In genomic region chr10:12841826-12842225, GRCh38 we compare ENCODE assay signal across 15 cellular contexts.
DNase-seq lines count a peak whose midpoint lies in the region; ATAC-seq and TF ChIP-seq lines count a peak whose summit lies in the region.
"Had no signal": no experiment of that assay in that cellular context is flagged by ENCODE, and none has a peak within 500 bp of the region (broad histone marks: within the 10 kb centered on the region; RNA-seq: fewer than 3 reads in every experiment).

No MANE protein-coding gene starts in this region.

- intact Hi-C loops in Right ventricle myocardium superior (cut with DNase I) (no loop called here), left ventricle myocardium inferior (cut with micrococcal nuclease) (no loop called here), body of pancreas (cut with DNase I) (no loop called here), right lobe of liver (cut with DNase I) (no loop called here)

- no peaks in the 10 kb centered on the region for H3K36me3 Mint-ChIP-seq in neural progenitor cell
- H3K36me3 Mint-ChIP-seq: CD4-positive, CD25-positive, alpha-beta regulatory T cell had no signal

- H3K79me2 ChIP-seq in neural progenitor cell (ENCODE audit: low read depth) = no peaks in the 10 kb centered on the region

- H3F3A ChIP-seq in neural progenitor cell (ENCODE audit: low read depth) = no peaks in the 10 kb centered on the region

- WGBS in body of pancreas, 2 donors = 66 to 81% methylated on average over 13 of the region's 13 CpGs
- 8% methylated on average over 10 of the region's 13 CpGs for WGBS in right lobe of liver (ENCODE audit: insufficient coverage, low coverage, low lambda C conversion rate, missing lambda C conversion rate)

- peaks cover 34% of the 10 kb centered on the region for H3K4me1 ChIP-seq in left ventricle myocardium inferior
- H3K4me1 ChIP-seq in body of pancreas = peaks cover 8% of the 10 kb centered on the region
- H3K4me1 ChIP-seq in right lobe of liver = peaks cover 0 to 8% (median 2%) of the 10 kb centered on the region in 4 donors
- peaks cover 9% of the 10 kb centered on the region for H3K4me1 ChIP-seq in neural progenitor cell

- H3K9ac ChIP-seq in neural progenitor cell = no peak overlapping the region
- H3K9ac ChIP-seq: BLaER1 treated with 17β-estradiol and CSF1 and Interleukin-3, amounts not matched to agents 10 nM and 100 nM had no signal

- H3K4me3 ChIP-seq in left ventricle myocardium inferior (no peak overlapping the region), body of pancreas (no peak overlapping the region), right lobe of liver (no peak overlapping the region), neural progenitor cell (no peak overlapping the region)
- H3K4me3 ChIP-seq: BLaER1 treated with 17β-estradiol and CSF1 and Interleukin-3, amounts not matched to agents 10 nM and 100 nM had no signal

- H3K9me3 Mint-ChIP-seq in neural progenitor cell = no peaks in the 10 kb centered on the region

- H2AFZ ChIP-seq in neural progenitor cell (replicated peaks) = no peak overlapping the region

- H3K4me1 Mint-ChIP-seq in neural progenitor cell = peaks cover 34% of the 10 kb centered on the region
- H3K4me1 Mint-ChIP-seq: CD4-positive, CD25-positive, alpha-beta regulatory T cell had no signal

- peak overlapping the region; percentile 21 for H3K27ac Mint-ChIP-seq in neural progenitor cell
- H3K27ac Mint-ChIP-seq: CD4-positive, CD25-positive, alpha-beta regulatory T cell; HFFc6 had no signal

- no peak for TF ChIP-seq POLR2A in body of pancreas (IDR thresholded peaks at IDR 0.05)
- no peak for TF ChIP-seq POLR2A in right lobe of liver (IDR thresholded peaks at IDR 0.05)

- no peaks in the 10 kb centered on the region for H4K20me1 ChIP-seq in neural progenitor cell (ENCODE audit: low read depth)
- H4K20me1 ChIP-seq: BLaER1 treated with 17β-estradiol and CSF1 and Interleukin-3, amounts not matched to agents 10 nM and 100 nM had no signal

- H3K4me3 Mint-ChIP-seq in neural progenitor cell = no peak overlapping the region
- H3K4me3 Mint-ChIP-seq: CD4-positive, CD25-positive, alpha-beta regulatory T cell; HFFc6 had no signal

- TF ChIP-seq CTCF in left ventricle myocardium inferior (IDR thresholded peaks at IDR 0.05; ENCODE audit: borderline replicate concordance) = no peak
- TF ChIP-seq CTCF in body of pancreas (IDR thresholded peaks at IDR 0.05) = no peak
- no peak for TF ChIP-seq CTCF in right lobe of liver (IDR thresholded peaks at IDR 0.05)
- no peak for TF ChIP-seq CTCF in neural progenitor cell (IDR thresholded peaks at IDR 0.05)

- H3K27me3 Mint-ChIP-seq in neural progenitor cell (ENCODE audit: insufficient read depth, low read depth) = peaks cover 2% of the 10 kb centered on the region

- H3K27ac ChIP-seq in left ventricle myocardium inferior (replicated peaks) (no peak overlapping the region), body of pancreas (no peak overlapping the region), right lobe of liver (no peak overlapping the region), neural progenitor cell (no peak overlapping the region)
- H3K27ac ChIP-seq: BLaER1 treated with 17β-estradiol and CSF1 and Interleukin-3, amounts not matched to agents 10 nM and 100 nM had no signal

- ATAC-seq in Right ventricle myocardium superior (ENCODE audit: poor library complexity) (no peak), body of pancreas (peak; percentile 19), right lobe of liver (peak; percentile 54 to 90 (median 78)), HG03280 (IDR thresholded peaks at IDR 0.05; ENCODE audit: unreplicated experiment) (no peak)

- H3K27me3 ChIP-seq in left ventricle myocardium inferior (ENCODE audit: low read depth) = peaks cover 26% of the 10 kb centered on the region
- H3K27me3 ChIP-seq in body of pancreas = no peaks in the 10 kb centered on the region
- H3K27me3 ChIP-seq in right lobe of liver = no peaks in the 10 kb centered on the region
- no peaks in the 10 kb centered on the region for H3K27me3 ChIP-seq in neural progenitor cell
- H3K27me3 ChIP-seq: BLaER1 treated with 17β-estradiol and CSF1 and Interleukin-3, amounts not matched to agents 10 nM and 100 nM had no signal

- H3K9me3 ChIP-seq in left ventricle myocardium inferior (replicated peaks) = no peaks in the 10 kb centered on the region
- H3K9me3 ChIP-seq in body of pancreas = no peaks in the 10 kb centered on the region
- H3K9me3 ChIP-seq in right lobe of liver = no peaks in the 10 kb centered on the region
- no peaks in the 10 kb centered on the region for H3K9me3 ChIP-seq in neural progenitor cell (ENCODE audit: low read depth)
- H3K9me3 ChIP-seq: BLaER1 treated with 17β-estradiol and CSF1 and Interleukin-3, amounts not matched to agents 10 nM and 100 nM had no signal

- no peak overlapping the region for H3K4me2 ChIP-seq in neural progenitor cell
- H3K4me2 ChIP-seq: BLaER1 treated with 17β-estradiol and CSF1 and Interleukin-3, amounts not matched to agents 10 nM and 100 nM had no signal

- peak; percentile 53 for DNase-seq in Right ventricle myocardium superior
- DNase-seq in left ventricle myocardium inferior = no peak
- DNase-seq in body of pancreas = no peak
- DNase-seq in right lobe of liver = peak; percentile 63 to 88 (median 86)
- DNase-seq in neural progenitor cell (ENCODE audit: low spot score) = no peak
- no peak for DNase-seq in NCI-H1694 treated with DMSO at 0.1 percent for 48 hours (lab: John Stamatoyannopoulos, UW)
- DNase-seq in activated CD4-positive, alpha-beta T cell treated with anti-CD3 and anti-CD28 coated beads for 1 hour = no peak
- DNase-seq: ACHN; CD4-positive, CD25-positive, alpha-beta regulatory T cell; DMS53; GF-D8; HCEC 1CT; HFFc6 had no signal

- H3K36me3 ChIP-seq in left ventricle myocardium inferior (no peaks in the 10 kb centered on the region), body of pancreas (replicated peaks in 1 of 2; ENCODE audit: insufficient read depth in 1 of 2, low read depth in 2 of 2) (no peaks in the 10 kb centered on the region), right lobe of liver (no peaks in the 10 kb centered on the region), neural progenitor cell (no peaks in the 10 kb centered on the region)
- H3K36me3 ChIP-seq: BLaER1 treated with 17β-estradiol and CSF1 and Interleukin-3, amounts not matched to agents 10 nM and 100 nM had no signal

Comparison
In these comparisons a context has a peak if more than half of its experiments do, and no peak if none do; other contexts are left out.
1. DNase-seq: peak in Right ventricle myocardium superior (single experiment) and right lobe of liver (3 of 3); none in left ventricle myocardium inferior (single experiment), body of pancreas (0 of 4), neural progenitor cell (single experiment), NCI-H1694 treated with DMSO at 0.1 percent for 48 hours (single experiment) and activated CD4-positive, alpha-beta T cell treated with anti-CD3 and anti-CD28 coated beads for 1 hour (single experiment).
2. ATAC-seq: peak in body of pancreas (single experiment) and right lobe of liver (4 of 4); none in Right ventricle myocardium superior (single experiment) and HG03280 (single experiment).